ENCODE assay signal across 14 cellular contexts in the genomic region with DNA sequence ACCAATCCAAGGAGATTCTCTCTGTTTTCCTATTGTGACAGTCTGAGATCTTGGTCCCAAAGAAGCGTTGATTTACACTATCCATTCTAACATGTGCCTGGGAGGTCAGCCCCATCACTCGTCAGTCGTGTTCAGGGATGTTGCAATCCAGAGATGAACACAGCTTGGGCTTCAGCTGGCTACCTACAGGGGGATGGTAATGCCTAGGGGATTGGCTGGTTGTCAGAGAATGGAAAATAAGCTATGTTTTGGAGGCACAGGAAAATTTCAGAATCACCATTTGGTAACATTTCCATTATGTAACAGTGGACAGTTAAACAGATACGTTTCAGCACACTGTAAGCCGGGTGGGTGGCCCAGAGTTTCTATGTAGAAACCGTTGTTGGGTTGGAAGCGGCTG.
"Had no signal": no experiment of that assay in that cellular context is flagged by ENCODE, and none has a peak within 500 bp of the region (broad histone marks: within the 10 kb centered on the region; RNA-seq: fewer than 3 reads in every experiment).

No MANE protein-coding gene starts in this region.

- H3K4me1 ChIP-seq: adrenal gland, body of pancreas, breast epithelium, SJSA1 had no signal

- H3K9ac ChIP-seq: SK-N-SH had no signal

- H3K4me3 Mint-ChIP-seq: activated CD4-positive, alpha-beta memory T cell treated with anti-CD3 and anti-CD28 coated beads for 36 hours; activated naive CD4-positive, alpha-beta T cell treated with anti-CD3 and anti-CD28 coated beads for 36 hours; activated T-cell treated with anti-CD3 and anti-CD28 coated beads, Interleukin-2, amount 50 U/mL, for 4 hours; activated T-helper 1 cell treated with anti-CD3 and anti-CD28 coated beads, Interleukin-12 subunit alpha, Interleukin-12 subunit beta, Interleukin-2, Interleukin-4 antibody, amounts not matched to agents 30 ng/mL and 10 ng/mL and 1 ng/mL, durations not matched to agents 14 hours and 24 hours and 36 hours; T-helper 1 cell treated with Interleukin-12 subunit alpha and Interleukin-12 subunit beta and Interleukin-4 antibody, amounts not matched to agents 30 μg/mL and 1 μg/mL, for 36 hours; T-helper 2 cell treated with Interferon-gamma antibody and Interleukin-4, amounts not matched to agents 5 μg/mL and 100 μg/mL, for 36 hours; WTC11 had no signal

- H3K4me3 ChIP-seq: adrenal gland, body of pancreas, breast epithelium, PC-9, SJSA1 had no signal

- H3K27me3 ChIP-seq: body of pancreas, SJSA1 had no signal

- H3K4me2 ChIP-seq: PC-9, SK-N-SH had no signal

- H3K27ac ChIP-seq: adrenal gland, body of pancreas, breast epithelium, PC-9, SJSA1 had no signal

- H3K9me3 Mint-ChIP-seq: activated CD4-positive, alpha-beta memory T cell treated with anti-CD3 and anti-CD28 coated beads for 36 hours; activated naive CD4-positive, alpha-beta T cell treated with anti-CD3 and anti-CD28 coated beads for 36 hours; activated naive CD4-positive, alpha-beta T cell treated with anti-CD3 and anti-CD28 coated beads, Interleukin-2, amount 50 U/mL, for 72 hours; activated T-cell treated with anti-CD3 and anti-CD28 coated beads, Interleukin-2, amount 50 U/mL, for 4 hours; activated T-helper 1 cell treated with anti-CD3 and anti-CD28 coated beads, Interleukin-12 subunit alpha, Interleukin-12 subunit beta, Interleukin-2, Interleukin-4 antibody, amounts not matched to agents 30 ng/mL and 10 ng/mL and 1 ng/mL, durations not matched to agents 14 hours and 24 hours and 36 hours; T-helper 1 cell treated with Interleukin-12 subunit alpha and Interleukin-12 subunit beta and Interleukin-4 antibody, amounts not matched to agents 30 μg/mL and 1 μg/mL, for 36 hours; T-helper 2 cell treated with Interferon-gamma antibody and Interleukin-4, amounts not matched to agents 5 μg/mL and 100 μg/mL, for 36 hours had no signal

- H2AFZ ChIP-seq: PC-9 had no signal

- H3K9me3 ChIP-seq: adrenal gland, body of pancreas, breast epithelium, SJSA1, SK-N-SH had no signal

- H3K36me3 ChIP-seq: adrenal gland, breast epithelium, SJSA1 had no signal

- H3K27ac Mint-ChIP-seq: activated CD4-positive, alpha-beta memory T cell treated with anti-CD3 and anti-CD28 coated beads for 36 hours; activated naive CD4-positive, alpha-beta T cell treated with anti-CD3 and anti-CD28 coated beads for 36 hours; activated naive CD4-positive, alpha-beta T cell treated with anti-CD3 and anti-CD28 coated beads, Interleukin-2, amount 50 U/mL, for 72 hours; activated T-helper 1 cell treated with anti-CD3 and anti-CD28 coated beads, Interleukin-12 subunit alpha, Interleukin-12 subunit beta, Interleukin-2, Interleukin-4 antibody, amounts not matched to agents 30 ng/mL and 10 ng/mL and 1 ng/mL, durations not matched to agents 14 hours and 24 hours and 36 hours; T-helper 1 cell treated with Interleukin-12 subunit alpha and Interleukin-12 subunit beta and Interleukin-4 antibody, amounts not matched to agents 30 μg/mL and 1 μg/mL, for 36 hours; T-helper 2 cell treated with Interferon-gamma antibody and Interleukin-4, amounts not matched to agents 5 μg/mL and 100 μg/mL, for 36 hours; WTC11 had no signal

- H3K36me3 Mint-ChIP-seq: activated CD4-positive, alpha-beta memory T cell treated with anti-CD3 and anti-CD28 coated beads for 36 hours; activated naive CD4-positive, alpha-beta T cell treated with anti-CD3 and anti-CD28 coated beads, Interleukin-2, amount 50 U/mL, for 72 hours; WTC11 had no signal

- H3K4me1 Mint-ChIP-seq: WTC11 had no signal
